8 cellular contexts compared by ENCODE assay signal in genomic region chr7:140656548-140657515, GRCh38. TPM values are rescaled to one million over a fixed set of nuclear protein-coding genes. Genes with fewer than 3 reads are reported as not detected.
DNase-seq lines count a peak whose midpoint lies in the region; ATAC-seq and TF ChIP-seq lines count a peak whose summit lies in the region.

No MANE protein-coding gene starts in this region.

- no peaks in the 10 kb centered on the region for H3K27me3 ChIP-seq in ascending aorta

- TF ChIP-seq CTCF in ascending aorta (IDR thresholded peaks at IDR 0.05) = no peak

- H3K36me3 ChIP-seq in ascending aorta = no peaks in the 10 kb centered on the region

- CTCF ChIA-PET in HEK293T (lab: Yijun Ruan, JAX) = interaction anchor here (0.5 kb wide), 1 partner anchor 329 kb away, joined by 4 read pairs; no protein-coding TSS in a partner anchor

- H3K9me3 ChIP-seq in ascending aorta = no peaks in the 10 kb centered on the region

- no peak overlapping the region for H3K27ac ChIP-seq in ascending aorta

- H3K4me3 ChIP-seq in ascending aorta = peak overlapping the region; percentile 32 to 45

- ATAC-seq in HG02588 (IDR thresholded peaks at IDR 0.05; ENCODE audit: unreplicated experiment) (peak; percentile 77), left lobe of liver (peak; percentile 77)
- peak; percentile 84 for ATAC-seq in stimulated activated naive CD8-positive, alpha-beta T cell treated with anti-CD3 and anti-CD28 coated beads, Interleukin-15, Interleukin-2, amounts not matched to agents 100 U/mL and 50 U/mL, for 24 hours

- POLR2A ChIA-PET in HEK293T (lab: Yijun Ruan, JAX) = no interaction called here

- intact Hi-C loops in ascending aorta (cut with DNase I) = no loop called here

- peak; percentile 20 for DNase-seq in NK-92 treated with Interleukin-12 subunit alpha and Interleukin-12 subunit beta, amount 100 ng/mL, for 24 hours (lab: John Stamatoyannopoulos, UW)
- DNase-seq in NK-92 (lab: John Stamatoyannopoulos, UW; ENCODE audit: unreplicated experiment) (no peak), NCI-H2196 (lab: John Stamatoyannopoulos, UW; ENCODE audit: unreplicated experiment) (peak; percentile 52), ascending aorta (ENCODE audit: low spot score in 2 of 2) (no peak), left lobe of liver (ENCODE audit: low spot score) (peak; percentile 70), HEK293T (ENCODE audit: extremely low spot score) (no peak)
- DNase-seq in stimulated activated naive CD8-positive, alpha-beta T cell treated with anti-CD3 and anti-CD28 coated beads, Interleukin-15, Interleukin-2, amounts not matched to agents 100 U/mL and 50 U/mL, for 24 hours = peak; percentile 46

- H3K4me1 ChIP-seq in ascending aorta = no peaks in the 10 kb centered on the region

TF ChIP-seq in HEK293T, 16 proteins besides CTCF, POLR2A, EP300 and RAD21:
- TF ChIP-seq ARNT (IDR thresholded peaks at IDR 0.05) (no peak), SUZ12 (IDR thresholded peaks at IDR 0.05) (no peak), SP1 (IDR thresholded peaks at IDR 0.05) (no peak), FOXM1 (IDR thresholded peaks at IDR 0.05; ENCODE audit: borderline replicate concordance) (no peak), HDGF (IDR thresholded peaks at IDR 0.05; ENCODE audit: borderline replicate concordance) (no peak), ZNF384 (IDR thresholded peaks at IDR 0.05) (no peak), NFRKB (IDR thresholded peaks at IDR 0.05) (no peak)
- TF ChIP-seq, protein P1, sequence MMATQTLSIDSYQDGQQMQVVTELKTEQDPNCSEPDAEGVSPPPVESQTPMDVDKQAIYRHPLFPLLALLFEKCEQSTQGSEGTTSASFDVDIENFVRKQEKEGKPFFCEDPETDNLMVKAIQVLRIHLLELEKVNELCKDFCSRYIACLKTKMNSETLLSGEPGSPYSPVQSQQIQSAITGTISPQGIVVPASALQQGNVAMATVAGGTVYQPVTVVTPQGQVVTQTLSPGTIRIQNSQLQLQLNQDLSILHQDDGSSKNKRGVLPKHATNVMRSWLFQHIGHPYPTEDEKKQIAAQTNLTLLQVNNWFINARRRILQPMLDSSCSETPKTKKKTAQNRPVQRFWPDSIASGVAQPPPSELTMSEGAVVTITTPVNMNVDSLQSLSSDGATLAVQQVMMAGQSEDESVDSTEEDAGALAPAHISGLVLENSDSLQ (IDR thresholded peaks at IDR 0.05) = no peak
TF ChIP-seq in HEK293T: peak in this region for 0.

RNA-seq across cellular contexts. Expression of gene ADCK2, which starts 15.9 kb away (rescaled TPM):
- total RNA-seq in ascending aorta (46.1 TPM), left lobe of liver (11.7 TPM)

RNA-seq across cellular contexts. Expression of gene DENND2A, which starts 16.2 kb away (rescaled TPM):
- total RNA-seq in ascending aorta = 7.5 TPM
- total RNA-seq in left lobe of liver = 2.5 TPM

RNA-seq across cellular contexts. Expression of gene NDUFB2, which starts 39.7 kb away (rescaled TPM):
- 35.9 TPM for total RNA-seq in ascending aorta
- total RNA-seq in left lobe of liver = 146 TPM

Comparison
In these comparisons a context has a peak if more than half of its experiments do, and no peak if none do; other contexts are left out.
1. DNase-seq: peak in NK-92 treated with Interleukin-12 subunit alpha and Interleukin-12 subunit beta, amount 100 ng/mL, for 24 hours (single experiment), NCI-H2196 (single experiment), left lobe of liver (single experiment) and stimulated activated naive CD8-positive, alpha-beta T cell treated with anti-CD3 and anti-CD28 coated beads, Interleukin-15, Interleukin-2, amounts not matched to agents 100 U/mL and 50 U/mL, for 24 hours (single experiment); none in NK-92 (single experiment), ascending aorta (0 of 2) and HEK293T (single experiment).
2. Peak in every context shown above with its lines, with median percentiles within 50 percentile points of each other: ATAC-seq.